ENCODE assay signal across 20 cellular contexts in genomic region chr4:121164291-121164690, GRCh38. TPM values are rescaled to one million over a fixed set of nuclear protein-coding genes. Genes with fewer than 3 reads are reported as not detected.
DNase-seq lines count a peak whose midpoint lies in the region; ATAC-seq and TF ChIP-seq lines count a peak whose summit lies in the region.
"Had no signal": no experiment of that assay in that cellular context is flagged by ENCODE, and none has a peak within 500 bp of the region (broad histone marks: within the 10 kb centered on the region; RNA-seq: fewer than 3 reads in every experiment).

TSS of gene TNIP3 (minus strand) at chr4:121164321. CDS start at chr4:121164125, 196 bp downstream.

- H3K27me3 Mint-ChIP-seq in stimulated activated naive CD8-positive, alpha-beta T cell treated with anti-CD3 and anti-CD28 coated beads, Interleukin-15, Interleukin-2, amounts not matched to agents 100 ng/mL and 50 ng/mL, for 24 hours = no peaks in the 10 kb centered on the region
- no peaks in the 10 kb centered on the region for H3K27me3 Mint-ChIP-seq in stimulated activated naive CD8-positive, alpha-beta T cell treated with anti-CD3 and anti-CD28 coated beads, Interleukin-15, amount 100 ng/mL, for 72 hours
- H3K27me3 Mint-ChIP-seq in T-helper 17 cell = no peaks in the 10 kb centered on the region
- no peaks in the 10 kb centered on the region for H3K27me3 Mint-ChIP-seq in endodermal cell (ENCODE audit: insufficient read depth)
- H3K27me3 Mint-ChIP-seq: activated naive CD8-positive, alpha-beta T cell treated with anti-CD3 and anti-CD28 coated beads, Interleukin-2, amount 10 ng/mL, durations not matched to agents 7 days and 5 days; stimulated activated memory B cell treated with anti-CD40 and anti-IgM and Interleukin-4, amounts not matched to agents 10 μg/mL and 1 μg/mL and 100 μg/mL, for 72 hours had no signal

- H3K4me1 Mint-ChIP-seq in stimulated activated naive CD8-positive, alpha-beta T cell treated with anti-CD3 and anti-CD28 coated beads, Interleukin-15, Interleukin-2, amounts not matched to agents 100 ng/mL and 50 ng/mL, for 24 hours (ENCODE audit: low read depth) = peaks cover 46% of the 10 kb centered on the region
- peaks cover 47% of the 10 kb centered on the region for H3K4me1 Mint-ChIP-seq in stimulated activated naive CD8-positive, alpha-beta T cell treated with anti-CD3 and anti-CD28 coated beads, Interleukin-15, amount 100 ng/mL, for 72 hours
- peaks cover 19% of the 10 kb centered on the region for H3K4me1 Mint-ChIP-seq in T-helper 17 cell
- H3K4me1 Mint-ChIP-seq in endodermal cell = peaks cover 4% of the 10 kb centered on the region
- H3K4me1 Mint-ChIP-seq: naive B cell had no signal

- no peak within 1 kb of the TSS for H3K4me3 ChIP-seq in endodermal cell (ENCODE audit: low read length)
- H3K4me3 ChIP-seq: gastroesophageal sphincter had no signal

- ATAC-seq in stimulated activated naive CD8-positive, alpha-beta T cell treated with anti-CD3 and anti-CD28 coated beads, Interleukin-15, amount 100 ng/mL, for 72 hours = no peak
- ATAC-seq in T-helper 17 cell (no peak), GM18519 (IDR thresholded peaks at IDR 0.05; ENCODE audit: low FRiP score, unreplicated experiment) (no peak)
- ATAC-seq: gastroesophageal sphincter; stimulated activated memory B cell treated with anti-CD40 and anti-IgM and Interleukin-4, amounts not matched to agents 10 μg/mL and 1 μg/mL and 100 μg/mL, for 72 hours had no signal

- WGBS in endodermal cell (ENCODE audit: insufficient coverage in 1 of 2, insufficient read length in 1 of 2), 2 experiments = 84 to 94% methylated on average over 2 to 3 of the region's 4 CpGs

- H3K36me3 Mint-ChIP-seq in stimulated activated naive CD8-positive, alpha-beta T cell treated with anti-CD3 and anti-CD28 coated beads, Interleukin-15, Interleukin-2, amounts not matched to agents 100 ng/mL and 50 ng/mL, for 24 hours (ENCODE audit: low read depth) = no peaks in the 10 kb centered on the region
- H3K36me3 Mint-ChIP-seq in T-helper 17 cell (ENCODE audit: low read depth) (no peaks in the 10 kb centered on the region), endodermal cell (ENCODE audit: low read depth) (no peaks in the 10 kb centered on the region)
- H3K36me3 Mint-ChIP-seq: naive B cell; stimulated activated memory B cell treated with anti-CD40 and anti-IgM and Interleukin-4, amounts not matched to agents 10 μg/mL and 1 μg/mL and 100 μg/mL, for 72 hours had no signal

- H3K27ac Mint-ChIP-seq in stimulated activated naive CD8-positive, alpha-beta T cell treated with anti-CD3 and anti-CD28 coated beads, Interleukin-15, Interleukin-2, amounts not matched to agents 100 ng/mL and 50 ng/mL, for 24 hours = peak within 1 kb of the TSS; percentile 50
- no peak within 1 kb of the TSS for H3K27ac Mint-ChIP-seq in stimulated activated naive CD8-positive, alpha-beta T cell treated with anti-CD3 and anti-CD28 coated beads, Interleukin-15, amount 100 ng/mL, for 72 hours
- H3K27ac Mint-ChIP-seq in T-helper 17 cell (peak within 1 kb of the TSS; percentile 83), endodermal cell (no peak within 1 kb of the TSS)
- H3K27ac Mint-ChIP-seq: naive B cell; stimulated activated memory B cell treated with anti-CD40 and anti-IgM and Interleukin-4, amounts not matched to agents 10 μg/mL and 1 μg/mL and 100 μg/mL, for 72 hours had no signal

- H3K4me1 ChIP-seq in endodermal cell (ENCODE audit: control insufficient read depth, insufficient read depth, low read length) = no peaks in the 10 kb centered on the region
- H3K4me1 ChIP-seq: gastroesophageal sphincter had no signal

- H3K4me3 Mint-ChIP-seq in stimulated activated naive CD8-positive, alpha-beta T cell treated with anti-CD3 and anti-CD28 coated beads, Interleukin-15, Interleukin-2, amounts not matched to agents 100 ng/mL and 50 ng/mL, for 24 hours = no peak within 1 kb of the TSS
- peak within 1 kb of the TSS in 1 of 2 donors; percentile 19 for H3K4me3 Mint-ChIP-seq in stimulated activated naive CD8-positive, alpha-beta T cell treated with anti-CD3 and anti-CD28 coated beads, Interleukin-15, amount 100 ng/mL, for 72 hours
- H3K4me3 Mint-ChIP-seq in T-helper 17 cell = no peak within 1 kb of the TSS
- H3K4me3 Mint-ChIP-seq in endodermal cell = no peak within 1 kb of the TSS
- H3K4me3 Mint-ChIP-seq: naive B cell; stimulated activated memory B cell treated with anti-CD40 and anti-IgM and Interleukin-4, amounts not matched to agents 10 μg/mL and 1 μg/mL and 100 μg/mL, for 72 hours had no signal

- H3K36me3 ChIP-seq in endodermal cell (ENCODE audit: control insufficient read depth, insufficient read depth, low read length) = no peaks in the 10 kb centered on the region
- H3K36me3 ChIP-seq: gastroesophageal sphincter had no signal

- H3K9me3 ChIP-seq in T-helper 17 cell (ENCODE audit: control insufficient read depth, low read length, poor library complexity, severe bottlenecking) (no peaks in the 10 kb centered on the region), endodermal cell (ENCODE audit: control insufficient read depth, low read length) (no peaks in the 10 kb centered on the region)
- H3K9me3 ChIP-seq: gastroesophageal sphincter had no signal

- H3K9me3 Mint-ChIP-seq in stimulated activated naive CD8-positive, alpha-beta T cell treated with anti-CD3 and anti-CD28 coated beads, Interleukin-15, Interleukin-2, amounts not matched to agents 100 ng/mL and 50 ng/mL, for 24 hours = no peaks in the 10 kb centered on the region
- H3K9me3 Mint-ChIP-seq in stimulated activated naive CD8-positive, alpha-beta T cell treated with anti-CD3 and anti-CD28 coated beads, Interleukin-15, amount 100 ng/mL, for 72 hours = no peaks in the 10 kb centered on the region
- no peaks in the 10 kb centered on the region for H3K9me3 Mint-ChIP-seq in endodermal cell
- H3K9me3 Mint-ChIP-seq: stimulated activated memory B cell treated with anti-CD40 and anti-IgM and Interleukin-4, amounts not matched to agents 10 μg/mL and 1 μg/mL and 100 μg/mL, for 72 hours had no signal

- H3K27me3 ChIP-seq in endodermal cell (ENCODE audit: control insufficient read depth, insufficient read depth, low read length, poor library complexity, severe bottlenecking) = no peaks in the 10 kb centered on the region
- H3K27me3 ChIP-seq: gastroesophageal sphincter had no signal

- DNase-seq in stimulated activated naive CD8-positive, alpha-beta T cell treated with anti-CD3 and anti-CD28 coated beads, Interleukin-15, amount 100 ng/mL, for 72 hours = no peak
- DNase-seq in T-helper 17 cell (no peak), fibroblast of peridontal ligament (ENCODE audit: extremely low read depth) (peak; percentile 57), endodermal cell (no peak), NCI-H2171 treated with DMSO at 0.1 percent for 48 hours (lab: John Stamatoyannopoulos, UW) (no peak)
- DNase-seq in stimulated activated CD4-positive, alpha-beta T cell treated with anti-CD3 and anti-CD28 coated beads, Interleukin-2, amount 100 ng/mL, for 24 hours = no peak
- DNase-seq: activated naive CD8-positive, alpha-beta T cell treated with anti-CD3 and anti-CD28 coated beads, Interleukin-2, amount 10 ng/mL, durations not matched to agents 7 days and 5 days; cortex of kidney; DND-41; GOT3; kidney glomerular epithelial cell; naive B cell; NCI-H1105; NCI-H510A treated with DMSO at 0.1 percent for 48 hours; retina; stimulated activated CD4-positive, alpha-beta T cell treated with anti-CD3 and anti-CD28 coated beads, Interleukin-4, amount 100 ng/mL, for 1 hour had no signal

- no peak within 1 kb of the TSS for H3K27ac ChIP-seq in endodermal cell (ENCODE audit: low read depth, low read length)
- H3K27ac ChIP-seq: gastroesophageal sphincter had no signal

- no peak within 1 kb of the TSS for H3K9ac ChIP-seq in endodermal cell (ENCODE audit: extremely low read depth, low read length, poor library complexity, severe bottlenecking)

- no peak for TF ChIP-seq CTCF in endodermal cell (conservative IDR thresholded peaks at IDR 0.05)

RNA-seq across cellular contexts. Expression of gene TNIP3, which starts in this region (rescaled TPM):
- under 1 TPM; 0.12 to 0.47 TPM for total RNA-seq in T-helper 17 cell
- under 1 TPM in 1 of 2 donors, not detected in 1; 0.11 TPM for total RNA-seq in endodermal cell
- polyA plus RNA-seq in endodermal cell (2013, experiment 1 of 2) = not detected
- not detected for polyA plus RNA-seq in endodermal cell (2013, experiment 2 of 2)

Comparison
In these comparisons a context has a peak if more than half of its experiments do, and no peak if none do; other contexts are left out.
1. H3K27ac Mint-ChIP-seq: peak in stimulated activated naive CD8-positive, alpha-beta T cell treated with anti-CD3 and anti-CD28 coated beads, Interleukin-15, Interleukin-2, amounts not matched to agents 100 ng/mL and 50 ng/mL, for 24 hours (single experiment) and T-helper 17 cell (single experiment); none in stimulated activated naive CD8-positive, alpha-beta T cell treated with anti-CD3 and anti-CD28 coated beads, Interleukin-15, amount 100 ng/mL, for 72 hours (0 of 2) and endodermal cell (single experiment).